In genomic region chr2:160091381-160091780, GRCh38 we compare ENCODE assay signal across 18 cellular contexts. TPM values are rescaled to one million over a fixed set of nuclear protein-coding genes. Genes with fewer than 3 reads are reported as not detected.
DNase-seq lines count a peak whose midpoint lies in the region; ATAC-seq and TF ChIP-seq lines count a peak whose summit lies in the region.
"Had no signal": no experiment of that assay in that cellular context is flagged by ENCODE, and none has a peak within 500 bp of the region (broad histone marks: within the 10 kb centered on the region; RNA-seq: fewer than 3 reads in every experiment).

No MANE protein-coding gene starts in this region.

- H3K4me2 ChIP-seq in PC-3 (ENCODE audit: low read length): no peak overlapping the region
- H3K4me2 ChIP-seq: neural progenitor cell, SK-N-SH had no signal

- 0 out of 2 replicates have a peak overlapping the region, but pooled peaks have one; percentile 1 for H2AFZ ChIP-seq in PC-3 (ENCODE audit: low read length)
- H2AFZ ChIP-seq: neural progenitor cell had no signal

- H3K9ac ChIP-seq in PC-3 (ENCODE audit: low read length): no peak overlapping the region
- H3K9ac ChIP-seq: neural progenitor cell, SK-N-SH had no signal

- H3F3A ChIP-seq in PC-3 (ENCODE audit: low read length, unreplicated experiment): no peaks in the 10 kb centered on the region

- H3K27ac ChIP-seq in PC-3 (ENCODE audit: low read length) (no peak overlapping the region), gastroesophageal sphincter (no peak overlapping the region)
- H3K27ac ChIP-seq: neural progenitor cell had no signal

- no TSS peak for BruUV-seq in PC-3 (replicated peaks; lab: Mats Ljungman, UMichigan)

- no peaks in the 10 kb centered on the region for H3K9me2 ChIP-seq in PC-3 (replicated peaks; ENCODE audit: low read length)
- H3K9me2 ChIP-seq: SK-N-SH had no signal

- H4K20me1 ChIP-seq in PC-3 (ENCODE audit: low read length): no peaks in the 10 kb centered on the region

- no peak for TF ChIP-seq EP300 in gastroesophageal sphincter (IDR thresholded peaks at IDR 0.05)

- intact Hi-C loops in PC-3 (cut with micrococcal nuclease): no loop called here

- TF ChIP-seq CTCF in PC-3 (conservative IDR thresholded peaks at IDR 0.05; ENCODE audit: low read depth, low read length) (no peak), epithelial cell of esophagus (IDR thresholded peaks at IDR 0.05; ENCODE audit: insufficient read depth, low read depth, low read length, missing control alignments) (no peak), gastroesophageal sphincter (IDR thresholded peaks at IDR 0.05) (no peak)

- H3K79me2 ChIP-seq in PC-3 (ENCODE audit: low read length): no peaks in the 10 kb centered on the region

- no peak overlapping the region for H3K4me3 ChIP-seq in PC-3 (ENCODE audit: low read length)
- no peak overlapping the region for H3K4me3 ChIP-seq in epithelial cell of esophagus (ENCODE audit: low read length)
- H3K4me3 ChIP-seq in gastroesophageal sphincter: no peak overlapping the region
- H3K4me3 ChIP-seq: K562, neural progenitor cell had no signal

- DNase-seq in COLO829 (ENCODE audit: low spot score) (peak; percentile 22), PC-3 (peak; percentile 36), epithelial cell of esophagus (ENCODE audit: low read depth) (peak; percentile 95), kidney tubule cell (ENCODE audit: low spot score) (peak; percentile 64), NCI-H774 (lab: John Stamatoyannopoulos, UW) (no peak), SIG-M5 (lab: John Stamatoyannopoulos, UW) (no peak)
- no peak for DNase-seq in stimulated activated CD4-positive, alpha-beta T cell treated with anti-CD3 and anti-CD28 coated beads, Interleukin-4, amount 100 ng/mL, for 24 hours
- DNase-seq: activated CD4-positive, alpha-beta T cell treated with anti-CD3 and anti-CD28 coated beads, Interleukin-2, amount 50 U/mL, for 1 hour; activated naive CD4-positive, alpha-beta T cell treated with anti-CD3 and anti-CD28 coated beads for 36 hours; effector CD4-positive, alpha-beta T cell; glutamatergic neuron; NCI-H1105 treated with DMSO at 0.1 percent for 48 hours; NCI-H69; retina; SK-N-SH had no signal

- CTCF ChIA-PET in PC-3 (lab: Charles Lee): interaction anchor here (0.7 to 0.9 kb wide), 2 partner anchors 14 to 879 kb away, joined by 3 to 5 read pairs; no protein-coding TSS in a partner anchor

- H3K27me3 ChIP-seq in PC-3 (ENCODE audit: low read length) (no peaks in the 10 kb centered on the region), gastroesophageal sphincter (no peaks in the 10 kb centered on the region)
- H3K27me3 ChIP-seq: neural progenitor cell had no signal

- H3K36me3 ChIP-seq in PC-3 (ENCODE audit: low read depth, low read length) (no peaks in the 10 kb centered on the region), gastroesophageal sphincter (no peaks in the 10 kb centered on the region)
- H3K36me3 ChIP-seq: neural progenitor cell had no signal

- no peak for TF ChIP-seq POLR2A in gastroesophageal sphincter (IDR thresholded peaks at IDR 0.05)

- POLR2A ChIA-PET in PC-3 (lab: Charles Lee; ENCODE audit: unreplicated experiment): no interaction called here

- H3K9me3 ChIP-seq in PC-3 (ENCODE audit: low read length): peaks cover 8% of the 10 kb centered on the region
- peaks cover 3 to 74% (median 6%) of the 10 kb centered on the region in 3 donors for H3K9me3 ChIP-seq in gastroesophageal sphincter

- H3K4me1 ChIP-seq in PC-3 (ENCODE audit: insufficient read depth, low read length) (peaks cover 6% of the 10 kb centered on the region; the same call in 1 of the 2 replicates), gastroesophageal sphincter (no peaks in the 10 kb centered on the region)
- H3K4me1 ChIP-seq: neural progenitor cell had no signal

- no peak for ATAC-seq in PC-3
- ATAC-seq in gastroesophageal sphincter: no peak
- ATAC-seq: K562 had no signal

RNA-seq across cellular contexts. Expression of gene PLA2R1, which starts 29.0 kb away (rescaled TPM):
- total RNA-seq in PC-3 (2014; rRNA removed) (2.4 and 3.4 TPM in 2 replicates), gastroesophageal sphincter (10 to 100 TPM in 1 of 4 donors, 1 to 10 TPM in 3; 6.5 to 15.0 (median 8.0) TPM)
- total RNA-seq: activated naive CD4-positive, alpha-beta T cell treated with anti-CD3 and anti-CD28 coated beads for 36 hours; K562 had no signal

Comparison
In these comparisons a context has a peak if more than half of its experiments do, and no peak if none do; other contexts are left out.
1. DNase-seq: peak in COLO829 (single experiment), PC-3 (single experiment), epithelial cell of esophagus (single experiment) and kidney tubule cell (single experiment); none in NCI-H774 (single experiment), stimulated activated CD4-positive, alpha-beta T cell treated with anti-CD3 and anti-CD28 coated beads, Interleukin-4, amount 100 ng/mL, for 24 hours (single experiment) and SIG-M5 (single experiment).